19 cellular contexts compared by ENCODE assay signal in genomic region chr14:64208261-64208660, GRCh38.
"Had no signal": no experiment of that assay in that cellular context is flagged by ENCODE, and none has a peak within 500 bp of the region (broad histone marks: within the 10 kb centered on the region; RNA-seq: fewer than 3 reads in every experiment).

No MANE protein-coding gene starts in this region.

- ATAC-seq: activated CD4-positive, CD25-positive, alpha-beta regulatory T cell treated with anti-CD3 and anti-CD28 coated beads, Interleukin-2, amount 50 U/mL, for 24 hours; activated CD8-positive, alpha-beta T cell treated with anti-CD3 and anti-CD28 coated beads, Interleukin-2, amount 10 ng/mL, durations not matched to agents 7 days and 5 days; natural killer cell treated with Interleukin-12 subunit alpha and Interleukin-12 subunit beta and Interleukin-15 and Interleukin-18, amount 100 ng/mL, for 72 hours; stimulated activated naive CD8-positive, alpha-beta T cell treated with anti-CD3 and anti-CD28 coated beads, Interleukin-15, amount 100 ng/mL, for 72 hours; T-cell had no signal

- H3K9me3 Mint-ChIP-seq: activated CD4-positive, alpha-beta T cell treated with anti-CD3 and anti-CD28 coated beads, Interleukin-2, amount 10 ng/mL, durations not matched to agents 7 days and 5 days; activated naive CD4-positive, alpha-beta T cell treated with anti-CD3 and anti-CD28 coated beads, Interleukin-2, amount 50 U/mL, for 24 hours; natural killer cell treated with Interleukin-12 subunit alpha and Interleukin-12 subunit beta and Interleukin-15 and Interleukin-18, amount 100 ng/mL, for 72 hours; stimulated activated naive CD8-positive, alpha-beta T cell treated with anti-CD3 and anti-CD28 coated beads, Interleukin-15, amount 100 ng/mL, for 72 hours; T-cell; type B pancreatic cell had no signal

- H3K9ac ChIP-seq: parathyroid adenoma had no signal

- H3K4me3 Mint-ChIP-seq: activated CD4-positive, alpha-beta T cell treated with anti-CD3 and anti-CD28 coated beads, Interleukin-2, amount 10 ng/mL, durations not matched to agents 7 days and 5 days; activated CD8-positive, alpha-beta T cell treated with anti-CD3 and anti-CD28 coated beads, Interleukin-2, amount 10 ng/mL, durations not matched to agents 7 days and 5 days; activated naive CD4-positive, alpha-beta T cell treated with anti-CD3 and anti-CD28 coated beads, Interleukin-2, amount 50 U/mL, for 24 hours; natural killer cell treated with Interleukin-12 subunit alpha and Interleukin-12 subunit beta and Interleukin-15 and Interleukin-18, amount 100 ng/mL, for 72 hours; stimulated activated naive CD8-positive, alpha-beta T cell treated with anti-CD3 and anti-CD28 coated beads, Interleukin-15, amount 100 ng/mL, for 72 hours; T-cell; type B pancreatic cell had no signal

- H3K27ac Mint-ChIP-seq: activated CD4-positive, alpha-beta T cell treated with anti-CD3 and anti-CD28 coated beads, Interleukin-2, amount 10 ng/mL, durations not matched to agents 7 days and 5 days; activated CD8-positive, alpha-beta T cell treated with anti-CD3 and anti-CD28 coated beads, Interleukin-2, amount 10 ng/mL, durations not matched to agents 7 days and 5 days; activated naive CD4-positive, alpha-beta T cell treated with anti-CD3 and anti-CD28 coated beads, Interleukin-2, amount 50 U/mL, for 24 hours; natural killer cell treated with Interleukin-12 subunit alpha and Interleukin-12 subunit beta and Interleukin-15 and Interleukin-18, amount 100 ng/mL, for 72 hours; stimulated activated naive CD8-positive, alpha-beta T cell treated with anti-CD3 and anti-CD28 coated beads, Interleukin-15, amount 100 ng/mL, for 72 hours; T-cell; type B pancreatic cell had no signal

- H3K4me3 ChIP-seq: adrenal gland, breast epithelium, smooth muscle cell, suprapubic skin had no signal

- H3K79me2 ChIP-seq: parathyroid adenoma had no signal

- H3K27ac ChIP-seq: adrenal gland, breast epithelium, parathyroid adenoma, suprapubic skin had no signal

- H3K27me3 Mint-ChIP-seq: activated CD4-positive, alpha-beta T cell treated with anti-CD3 and anti-CD28 coated beads, Interleukin-2, amount 10 ng/mL, durations not matched to agents 7 days and 5 days; activated naive CD4-positive, alpha-beta T cell treated with anti-CD3 and anti-CD28 coated beads, Interleukin-2, amount 50 U/mL, for 24 hours; natural killer cell treated with Interleukin-12 subunit alpha and Interleukin-12 subunit beta and Interleukin-15 and Interleukin-18, amount 100 ng/mL, for 72 hours; stimulated activated naive CD8-positive, alpha-beta T cell treated with anti-CD3 and anti-CD28 coated beads, Interleukin-15, amount 100 ng/mL, for 72 hours; T-cell; type B pancreatic cell had no signal

- H3K4me1 Mint-ChIP-seq: activated naive CD4-positive, alpha-beta T cell treated with anti-CD3 and anti-CD28 coated beads, Interleukin-2, amount 50 U/mL, for 24 hours; stimulated activated naive CD8-positive, alpha-beta T cell treated with anti-CD3 and anti-CD28 coated beads, Interleukin-15, amount 100 ng/mL, for 72 hours had no signal

- H3K4me2 ChIP-seq: smooth muscle cell had no signal

- H2AFZ ChIP-seq: parathyroid adenoma had no signal

- H3K4me1 ChIP-seq: breast epithelium, suprapubic skin had no signal

- H3K27me3 ChIP-seq: adrenal gland, breast epithelium, suprapubic skin had no signal

- H3K36me3 Mint-ChIP-seq: activated naive CD4-positive, alpha-beta T cell treated with anti-CD3 and anti-CD28 coated beads, Interleukin-2, amount 50 U/mL, for 24 hours had no signal

- DNase-seq: activated CD4-positive, alpha-beta T cell treated with anti-CD3 and anti-CD28 coated beads, Interleukin-2, amount 10 ng/mL, durations not matched to agents 7 days and 5 days; activated CD8-positive, alpha-beta memory T cell treated with anti-CD3 and anti-CD28 coated beads, Interleukin-2, amount 50 U/mL, for 4 hours; activated CD8-positive, alpha-beta T cell treated with anti-CD3 and anti-CD28 coated beads, Interleukin-2, amount 10 ng/mL, durations not matched to agents 7 days and 5 days; activated effector memory CD4-positive, alpha-beta T cell treated with anti-CD3 and anti-CD28 coated beads, Interleukin-2, amount 50 U/mL, for 16 hours; activated T-cell treated with anti-CD3 and anti-CD28 coated beads, Interleukin-2, amount 50 U/mL, for 48 hours; adrenal gland; effector CD8-positive, alpha-beta T cell; stimulated activated CD4-positive, alpha-beta T cell treated with anti-CD3 and anti-CD28 coated beads, Interleukin-4, amount 100 ng/mL, for 1 hour; stimulated activated naive CD8-positive, alpha-beta T cell treated with anti-CD3 and anti-CD28 coated beads, Interleukin-15, amount 100 ng/mL, for 72 hours; T-cell; T-helper 9 cell had no signal
